Comparison of ENCODE assay signal across 8 cellular contexts in the genomic region with DNA sequence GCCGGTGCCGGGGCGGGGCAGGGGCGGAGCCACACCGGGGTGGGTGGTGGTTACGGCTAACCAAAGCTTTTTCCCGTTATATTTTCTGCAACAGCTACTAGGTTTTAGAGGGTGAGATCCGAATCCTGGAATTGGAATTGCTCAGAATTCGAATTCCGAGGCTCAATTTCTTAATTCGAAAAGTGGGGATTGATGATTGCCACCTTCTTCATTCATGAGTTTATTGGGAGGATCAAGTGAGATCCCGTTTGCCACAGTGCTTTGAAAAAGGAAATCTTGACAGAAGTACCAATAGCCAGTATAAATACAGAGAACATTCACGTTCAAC. TPM values are rescaled to one million over a fixed set of nuclear protein-coding genes. Genes with fewer than 3 reads are reported as not detected.
A peak's percentile ranks its signal among the peaks of the same experiment; 100 is the strongest.
DNase-seq lines count a peak whose midpoint lies in the region; ATAC-seq and TF ChIP-seq lines count a peak whose summit lies in the region.

No MANE protein-coding gene starts in this region.

- no peaks in the 10 kb centered on the region for H3K27me3 ChIP-seq in SK-N-SH (ENCODE audit: insufficient read depth)

- no peak for DNase-seq in SK-N-SH
- no peak for DNase-seq in fibroblast of villous mesenchyme (ENCODE audit: low read depth)
- no peak for DNase-seq in NCI-H2227 (lab: John Stamatoyannopoulos, UW; ENCODE audit: unreplicated experiment)
- DNase-seq in T-helper 9 cell, result no peak
- no peak for DNase-seq in NCI-H2081 treated with DMSO at 0.1 percent for 48 hours (lab: John Stamatoyannopoulos, UW)
- no peak for DNase-seq in putamen (ENCODE audit: low spot score)

- 0% methylated on average over 7 of the region's 13 CpGs for WGBS in SK-N-SH (ENCODE audit: low lambda C conversion rate)

- H3K9ac ChIP-seq in SK-N-SH, result peak overlapping the region; percentile 98; the same call in 1 of the 2 replicates

- POLR2A ChIA-PET in SK-N-SH (lab: Yijun Ruan, JAX), result interaction anchor here (0.6 to 1.2 kb wide), 4 partner anchors 12 to 29 kb away, joined by 3 to 5 read pairs (median 3); a partner anchor contains a TSS

- peak overlapping the region; percentile 76 for H3K4me2 ChIP-seq in SK-N-SH

- H3K9me2 ChIP-seq in SK-N-SH, result no peaks in the 10 kb centered on the region

- TF ChIP-seq CTCF in SK-N-SH (IDR thresholded peaks at IDR 0.05) (no peak), fibroblast of villous mesenchyme (IDR thresholded peaks at IDR 0.05; ENCODE audit: insufficient read depth, low read depth, low read length) (no peak)

- ATAC-seq in GM21423 (IDR thresholded peaks at IDR 0.05; ENCODE audit: unreplicated experiment), result peak; percentile 3

- peak overlapping the region; percentile 50 to 98; a peak in 3 of 4 replicates for H3K27ac ChIP-seq in SK-N-SH (ENCODE audit: low read depth in 2 of 2, low read length in 1 of 2)
- peak overlapping the region in 20 of 21 experiments; percentile 88 to 100 (median 98) for H3K27ac ChIP-seq in skin epidermis

- no peak for TF ChIP-seq RAD21 in SK-N-SH (IDR thresholded peaks at IDR 0.05; ENCODE audit: low read length)

- H4K20me1 ChIP-seq in SK-N-SH (ENCODE audit: insufficient read depth), result no peaks in the 10 kb centered on the region; the same call in 1 of the 2 replicates

- H3K9me3 ChIP-seq in SK-N-SH, result no peaks in the 10 kb centered on the region

- H3K79me2 ChIP-seq in SK-N-SH (ENCODE audit: insufficient read depth), result peaks cover 30% of the 10 kb centered on the region

- H3K36me3 ChIP-seq in SK-N-SH (replicated peaks in 1 of 2; ENCODE audit: control insufficient read depth in 1 of 2, insufficient read depth in 2 of 2, low read length in 1 of 2), result peaks cover 0 to 11% of the 10 kb centered on the region in 2 experiments

- peaks cover 12% of the 10 kb centered on the region in 2 experiments; a peak in 2 of 4 replicates for H3K4me1 ChIP-seq in SK-N-SH (ENCODE audit: control insufficient read depth in 1 of 2, insufficient read depth in 2 of 2, low read depth in 1 of 2, low read length in 1 of 2)

- H3F3A ChIP-seq in SK-N-SH (replicated peaks; ENCODE audit: insufficient read depth), result peaks cover 7% of the 10 kb centered on the region

- peak overlapping the region; percentile 76 to 85 for H3K4me3 ChIP-seq in SK-N-SH (ENCODE audit: low read depth in 2 of 2, low read length in 1 of 2)
- peak overlapping the region; percentile 66 for H3K4me3 ChIP-seq in fibroblast of villous mesenchyme (ENCODE audit: low read depth, low read length)
- H3K4me3 ChIP-seq in skin epidermis, result peak overlapping the region; percentile 48 to 70 (median 57)

- CTCF ChIA-PET in SK-N-SH (lab: Yijun Ruan, JAX), result interaction anchor here (1.5 kb wide), 1 partner anchor 96 kb away, joined by 6 read pairs; no protein-coding TSS in a partner anchor

- H2AFZ ChIP-seq in SK-N-SH (ENCODE audit: low read depth), result peak overlapping the region; percentile 53; the same call in 1 of the 2 replicates

- no peak for TF ChIP-seq EP300 in SK-N-SH (IDR thresholded peaks at IDR 0.05; ENCODE audit: borderline replicate concordance in 1 of 2, low read depth in 1 of 2, low read length in 1 of 2)

TF ChIP-seq in SK-N-SH, 30 proteins besides CTCF, POLR2A, EP300 and RAD21:
- TF ChIP-seq POLR2AphosphoS5 (IDR thresholded peaks at IDR 0.05; ENCODE audit: low read depth, low read length) (peak; percentile 0; the same call in 1 of the 2 replicates), GATA2 (CRISPR knock-in tag; IDR thresholded peaks at IDR 0.05) (no peak)
TF ChIP-seq in SK-N-SH: peak in this region for 1.

RNA-seq across cellular contexts. Expression of a gene that starts 0.2 kb away (rescaled TPM):
- 18.6 and 20.2 TPM in 2 replicates for polyA plus RNA-seq in SK-N-SH (2012; rRNA removed)
- 25.2 and 31.0 TPM in 2 replicates for polyA plus RNA-seq in SK-N-SH (2012; cell fraction: cytosol; rRNA removed)
- 5.1 and 5.2 TPM in 2 replicates for polyA plus RNA-seq in SK-N-SH (2012; cell fraction: nucleus; rRNA removed)
- total RNA-seq in fibroblast of villous mesenchyme, result 15.8 and 17.3 TPM in 2 replicates

RNA-seq across cellular contexts. Expression of a gene that starts 0.5 kb away (rescaled TPM):
- 10.4 and 13.4 TPM in 2 replicates for polyA plus RNA-seq in SK-N-SH (2012; rRNA removed)
- polyA plus RNA-seq in SK-N-SH (2012; cell fraction: cytosol; rRNA removed), result 9.8 and 10.9 TPM in 2 replicates
- polyA plus RNA-seq in SK-N-SH (2012; cell fraction: nucleus; rRNA removed), result 18.7 and 27.2 TPM in 2 replicates
- 14.2 and 14.8 TPM in 2 replicates for total RNA-seq in fibroblast of villous mesenchyme

RNA-seq across cellular contexts. Expression of a gene that starts 29.0 kb away (rescaled TPM):
- 7.2 and 10.1 TPM in 2 replicates for polyA plus RNA-seq in SK-N-SH (2012; rRNA removed)
- polyA plus RNA-seq in SK-N-SH (2012; cell fraction: cytosol; rRNA removed), result 5.3 and 5.7 TPM in 2 replicates
- 26.8 and 29.8 TPM in 2 replicates for polyA plus RNA-seq in SK-N-SH (2012; cell fraction: nucleus; rRNA removed)
- 6.4 and 11.2 TPM in 2 replicates for total RNA-seq in fibroblast of villous mesenchyme

RNA-seq across cellular contexts. Expression of a gene that starts 32.6 kb away (rescaled TPM):
- polyA plus RNA-seq in SK-N-SH (2012; rRNA removed), result 0.05 and 0.08 TPM in 2 replicates
- 0.04 and 0.07 TPM in 2 replicates for polyA plus RNA-seq in SK-N-SH (2012; cell fraction: cytosol; rRNA removed)
- polyA plus RNA-seq in SK-N-SH (2012; cell fraction: nucleus; rRNA removed), result 0.21 and 0.25 TPM in 2 replicates
- total RNA-seq in fibroblast of villous mesenchyme, result under 0.01 TPM in 2 replicates

RNA-seq across cellular contexts. Expression of a gene that starts 50.4 kb away (rescaled TPM):
- polyA plus RNA-seq in SK-N-SH (2012; rRNA removed), result 2.6 and 3.6 TPM in 2 replicates
- polyA plus RNA-seq in SK-N-SH (2012; cell fraction: cytosol; rRNA removed), result 5.1 and 7.3 TPM in 2 replicates
- polyA plus RNA-seq in SK-N-SH (2012; cell fraction: nucleus; rRNA removed), result 1.6 and 4.8 TPM in 2 replicates
- 3.2 and 5.2 TPM in 2 replicates for total RNA-seq in fibroblast of villous mesenchyme
